In the genomic region with DNA sequence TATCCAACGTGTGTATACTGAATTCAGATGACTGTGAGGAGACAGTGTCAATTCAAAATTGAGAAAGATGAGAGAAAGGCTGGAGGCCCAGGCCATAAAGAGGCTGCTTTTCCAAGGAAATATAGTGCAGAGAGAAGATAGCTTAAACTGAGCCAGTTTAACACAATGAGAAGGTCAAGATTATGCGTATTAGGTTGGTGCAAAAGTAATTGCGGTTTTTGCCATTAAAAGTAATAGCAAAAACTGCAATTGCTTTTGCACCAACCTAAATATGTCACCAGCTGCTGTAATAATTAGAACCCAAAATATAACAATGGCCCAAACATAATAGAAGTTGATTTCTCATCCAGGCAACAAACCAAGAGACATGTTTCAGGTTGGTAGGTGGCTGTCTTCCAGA, we compare ENCODE assay signal across 31 cellular contexts.
"Had no signal": no experiment of that assay in that cellular context is flagged by ENCODE, and none has a peak within 500 bp of the region (broad histone marks: within the 10 kb centered on the region; RNA-seq: fewer than 3 reads in every experiment).

No MANE protein-coding gene starts in this region.

- H3K4me1 ChIP-seq: breast epithelium, colonic mucosa, esophagus squamous epithelium, gastroesophageal sphincter, heart right ventricle had no signal

- H3K9me3 ChIP-seq: colonic mucosa had no signal

- H3K36me3 ChIP-seq: breast epithelium, cardiac muscle cell, colonic mucosa, esophagus squamous epithelium, gastroesophageal sphincter, heart right ventricle, WERI-Rb-1 had no signal

- FAIRE-seq: astrocyte, endometrium had no signal

- DNase-seq: activated B cell treated with CpG ODN at 0.5 μM for 24 hours; activated CD4-positive, alpha-beta T cell treated with anti-CD3 and anti-CD28 coated beads for 48 hours; activated CD4-positive, alpha-beta T cell treated with anti-CD3 and anti-CD28 coated beads, Interleukin-2, amount 50 U/mL, for 1 hour; activated CD4-positive, alpha-beta T cell treated with anti-CD3 and anti-CD28 coated beads, Interleukin-2, amount 50 U/mL, for 48 hours; activated CD8-positive, alpha-beta memory T cell treated with anti-CD3 and anti-CD28 coated beads for 24 hours; activated CD8-positive, alpha-beta T cell treated with anti-CD3 and anti-CD28 coated beads for 36 hours; activated effector memory CD4-positive, alpha-beta T cell treated with Interleukin-2 at 50 U/mL for 16 hours; activated gamma-delta T cell treated with Interleukin-2 at 50 U/mL for 16 hours; activated naive CD4-positive, alpha-beta T cell treated with anti-CD3 and anti-CD28 coated beads, Interleukin-2, amount 50 U/mL, for 16 hours; activated naive CD4-positive, alpha-beta T cell treated with Interleukin-2 at 50 U/mL for 16 hours; activated T-cell treated with anti-CD3 and anti-CD28 coated beads, Interleukin-2, amount 50 U/mL, for 4 hours; amniotic stem cell; anterior cingulate cortex; central memory CD4-positive, alpha-beta T cell; cerebellar nuclear complex; colonic mucosa; effector CD8-positive, alpha-beta T cell; esophagus squamous epithelium; foreskin melanocyte; heart right ventricle; T-helper 17 cell; T1000; WERI-Rb-1 had no signal

- H3K27me3 ChIP-seq: breast epithelium, colonic mucosa, esophagus squamous epithelium, gastroesophageal sphincter, heart right ventricle had no signal

- H3K27ac ChIP-seq: breast epithelium, cardiac muscle cell, colonic mucosa, epithelial cell of prostate, esophagus squamous epithelium, gastroesophageal sphincter, heart right ventricle, WERI-Rb-1 had no signal

- H3K4me3 ChIP-seq: breast epithelium, cardiac muscle cell, colonic mucosa, esophagus squamous epithelium, gastroesophageal sphincter, heart right ventricle had no signal

- ATAC-seq: activated CD4-positive, CD25-positive, alpha-beta regulatory T cell treated with anti-CD3 and anti-CD28 coated beads, Interleukin-2, amount 50 U/mL, for 24 hours; activated CD8-positive, alpha-beta T cell treated with anti-CD3 and anti-CD28 coated beads for 36 hours; activated T-cell treated with anti-CD3 and anti-CD28 coated beads, Interleukin-2, amount 50 U/mL, for 4 hours; activated T-helper 17 cell treated with anti-CD3 and anti-CD28 coated beads, Interleukin-2, amount 50 U/mL, for 72 hours; gastroesophageal sphincter; heart right ventricle; T-helper 17 cell had no signal
